1 cellular context compared by ENCODE assay signal in genomic region chr19:12648088-12648487, GRCh38.
TF ChIP-seq lines count a peak whose summit lies in the region.

No MANE protein-coding gene starts in this region.

TF ChIP-seq in H1, 55 proteins besides CTCF, POLR2A, EP300 and RAD21:
- no peak for TF ChIP-seq EZH2 (IDR thresholded peaks at IDR 0.05; ENCODE audit: low read depth, low read length, severe bottlenecking)
- TF ChIP-seq EGR1 (IDR thresholded peaks at IDR 0.05; ENCODE audit: borderline replicate concordance, low read depth, low read length), result no peak
- no peak for TF ChIP-seq NANOG (IDR thresholded peaks at IDR 0.05; ENCODE audit: insufficient read depth, low read depth, low read length, poor library complexity, severe bottlenecking)
- no peak for TF ChIP-seq SIN3A (conservative IDR thresholded peaks at IDR 0.05 in 1 of 2, IDR thresholded peaks at IDR 0.05 in 1 of 2; ENCODE audit: low read depth in 1 of 2, low read length in 2 of 2)
- TF ChIP-seq, protein P1, sequence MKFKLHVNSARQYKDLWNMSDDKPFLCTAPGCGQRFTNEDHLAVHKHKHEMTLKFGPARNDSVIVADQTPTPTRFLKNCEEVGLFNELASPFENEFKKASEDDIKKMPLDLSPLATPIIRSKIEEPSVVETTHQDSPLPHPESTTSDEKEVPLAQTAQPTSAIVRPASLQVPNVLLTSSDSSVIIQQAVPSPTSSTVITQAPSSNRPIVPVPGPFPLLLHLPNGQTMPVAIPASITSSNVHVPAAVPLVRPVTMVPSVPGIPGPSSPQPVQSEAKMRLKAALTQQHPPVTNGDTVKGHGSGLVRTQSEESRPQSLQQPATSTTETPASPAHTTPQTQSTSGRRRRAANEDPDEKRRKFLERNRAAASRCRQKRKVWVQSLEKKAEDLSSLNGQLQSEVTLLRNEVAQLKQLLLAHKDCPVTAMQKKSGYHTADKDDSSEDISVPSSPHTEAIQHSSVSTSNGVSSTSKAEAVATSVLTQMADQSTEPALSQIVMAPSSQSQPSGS (IDR thresholded peaks at IDR 0.05; ENCODE audit: low read length), result no peak
- no peak for TF ChIP-seq PHF8 (conservative IDR thresholded peaks at IDR 0.05; ENCODE audit: low read depth, low read length)
- TF ChIP-seq, protein P2, sequence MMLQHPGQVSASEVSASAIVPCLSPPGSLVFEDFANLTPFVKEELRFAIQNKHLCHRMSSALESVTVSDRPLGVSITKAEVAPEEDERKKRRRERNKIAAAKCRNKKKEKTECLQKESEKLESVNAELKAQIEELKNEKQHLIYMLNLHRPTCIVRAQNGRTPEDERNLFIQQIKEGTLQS (IDR thresholded peaks at IDR 0.05; ENCODE audit: insufficient read depth, low read depth, low read length), result no peak
- TF ChIP-seq GABPA (IDR thresholded peaks at IDR 0.05; ENCODE audit: borderline replicate concordance, insufficient read depth, low read length), result no peak
- TF ChIP-seq CBX5 (IDR thresholded peaks at IDR 0.05; ENCODE audit: low read depth, low read length), result no peak
- TF ChIP-seq BCL11A (IDR thresholded peaks at IDR 0.05; ENCODE audit: low read depth in 2 of 2, low read length in 2 of 2), result no peak
- TF ChIP-seq CEBPB (IDR thresholded peaks at IDR 0.05; ENCODE audit: low read depth, low read length), result no peak
- TF ChIP-seq TAF1 (IDR thresholded peaks at IDR 0.05; ENCODE audit: low read depth, low read length), result no peak
- no peak for TF ChIP-seq KDM5A (IDR thresholded peaks at IDR 0.05; ENCODE audit: low read length)
- TF ChIP-seq KDM1A (IDR thresholded peaks at IDR 0.05; ENCODE audit: borderline replicate concordance, low read length), result no peak
- no peak for TF ChIP-seq SAP30 (IDR thresholded peaks at IDR 0.05; ENCODE audit: insufficient read depth, insufficient replicate concordance, low read length)
- TF ChIP-seq ASH2L (IDR thresholded peaks at IDR 0.05; ENCODE audit: low read length), result no peak
- no peak for TF ChIP-seq SIX5 (IDR thresholded peaks at IDR 0.05; ENCODE audit: low read depth, low read length)
- TF ChIP-seq SP4 (IDR thresholded peaks at IDR 0.05; ENCODE audit: low read length), result no peak
- TF ChIP-seq SP1 (IDR thresholded peaks at IDR 0.05; ENCODE audit: low read depth, low read length), result no peak
- no peak for TF ChIP-seq FOSL1 (IDR thresholded peaks at IDR 0.05; ENCODE audit: insufficient read depth, low read depth, low read length)
